In the genomic region with DNA sequence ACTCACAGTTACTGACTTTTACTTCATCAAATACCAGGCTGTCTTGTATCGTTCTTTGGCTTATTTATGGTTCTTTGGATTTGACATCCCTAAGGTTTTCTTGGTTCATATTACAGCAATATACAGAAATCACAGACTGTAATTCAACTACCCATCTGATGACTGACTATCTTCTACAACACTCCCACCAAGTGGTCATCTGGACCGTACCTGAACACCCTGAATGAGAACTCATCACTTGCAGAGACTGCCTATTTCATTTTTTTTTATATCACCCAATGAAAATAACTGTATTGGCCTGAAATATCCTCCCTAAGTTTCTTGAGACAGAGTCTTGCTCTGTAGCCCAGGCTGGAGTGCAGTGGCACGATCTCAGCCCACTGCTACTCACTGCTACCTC, we compare ENCODE assay signal across 12 cellular contexts. TPM values are rescaled to one million over a fixed set of nuclear protein-coding genes. Genes with fewer than 3 reads are reported as not detected.
DNase-seq lines count a peak whose midpoint lies in the region; ATAC-seq and TF ChIP-seq lines count a peak whose summit lies in the region.
"Had no signal": no experiment of that assay in that cellular context is flagged by ENCODE, and none has a peak within 500 bp of the region (broad histone marks: within the 10 kb centered on the region; RNA-seq: fewer than 3 reads in every experiment).

No MANE protein-coding gene starts in this region.

- ATAC-seq in HCT116 (peak; percentile 64), left lobe of liver (peak; percentile 26)
- no peak for ATAC-seq in activated CD8-positive, alpha-beta T cell treated with anti-CD3 and anti-CD28 coated beads, Interleukin-2, amount 10 ng/mL, durations not matched to agents 7 days and 5 days

- no peaks in the 10 kb centered on the region for H3K9me2 ChIP-seq in HCT116 (ENCODE audit: insufficient read depth)

- H3K79me2 ChIP-seq in HCT116 (ENCODE audit: insufficient read depth, low read length), result no peaks in the 10 kb centered on the region

- H4K20me1 ChIP-seq in HCT116 (ENCODE audit: insufficient read depth), result no peaks in the 10 kb centered on the region

- H3K36me3 ChIP-seq in BE2C (no peaks in the 10 kb centered on the region), HCT116 (ENCODE audit: control insufficient read depth in 1 of 2, insufficient read depth in 2 of 2, low read length in 2 of 2) (no peaks in the 10 kb centered on the region)
- H3K36me3 ChIP-seq: colonic mucosa had no signal

- no peak overlapping the region for H2AFZ ChIP-seq in HCT116 (ENCODE audit: low read depth, low read length, poor library complexity, severe bottlenecking)

- peaks cover 9% of the 10 kb centered on the region for H3K27me3 Mint-ChIP-seq in activated CD8-positive, alpha-beta T cell treated with anti-CD3 and anti-CD28 coated beads, Interleukin-2, amount 10 ng/mL, durations not matched to agents 7 days and 5 days (ENCODE audit: low read depth)

- no peak for TF ChIP-seq POLR2A in HCT116 (IDR thresholded peaks at IDR 0.05; ENCODE audit: borderline replicate concordance, extremely low read depth, insufficient read depth, insufficient read length)

- DNase-seq in BE2C, result peak; percentile 29
- no peak for DNase-seq in HCT116 (ENCODE audit: low read depth, low spot score)
- DNase-seq in activated CD8-positive, alpha-beta T cell treated with anti-CD3 and anti-CD28 coated beads, Interleukin-2, amount 10 ng/mL, durations not matched to agents 7 days and 5 days, result peak; percentile 36
- no peak for DNase-seq in left lobe of liver (ENCODE audit: low spot score)
- DNase-seq in HUDEP-2 (lab: John Stamatoyannopoulos, UW; ENCODE audit: unreplicated experiment in 76 of 76), result no peak
- no peak for DNase-seq in NCI-H2029 treated with DMSO at 0.1 percent for 48 hours (lab: John Stamatoyannopoulos, UW)
- DNase-seq in DMS53 (lab: John Stamatoyannopoulos, UW), result no peak
- no peak for DNase-seq in globus pallidus (ENCODE audit: low spot score)
- DNase-seq: colonic mucosa, head of caudate nucleus, NCI-H1694 treated with DMSO at 0.1 percent for 48 hours had no signal

- peaks cover 5% of the 10 kb centered on the region for H3K4me1 ChIP-seq in BE2C
- peaks cover 12 to 15% of the 10 kb centered on the region in 2 experiments; a peak in 2 of 4 replicates for H3K4me1 ChIP-seq in HCT116 (ENCODE audit: control insufficient read depth in 1 of 2, insufficient read depth in 2 of 2, low read length in 2 of 2)
- H3K4me1 ChIP-seq: colonic mucosa had no signal

- intact Hi-C loops in HCT116 (cut with micrococcal nuclease), result no loop called here

- BruUV-seq in HCT116 (replicated peaks; lab: Mats Ljungman, UMichigan), result no TSS peak

- RAD21 ChIA-PET in HCT116 (lab: Charles Lee; ENCODE audit: low non-redundant PET in 1 of 2, low total read pairs in 2 of 2, uncharacterized antibody in 2 of 2, unreplicated experiment in 2 of 2), result no interaction called here

- peaks cover 9% of the 10 kb centered on the region for H3K4me1 Mint-ChIP-seq in activated CD8-positive, alpha-beta T cell treated with anti-CD3 and anti-CD28 coated beads, Interleukin-2, amount 10 ng/mL, durations not matched to agents 7 days and 5 days (ENCODE audit: low read depth)

- no peak overlapping the region for H3K27ac ChIP-seq in HCT116 (ENCODE audit: low read depth, low read length)
- H3K27ac ChIP-seq: colonic mucosa had no signal

- POLR2A ChIA-PET in HCT116 (lab: Charles Lee), result no interaction called here
- POLR2A ChIA-PET in activated CD8-positive, alpha-beta T cell treated with anti-CD3 and anti-CD28 coated beads, Interleukin-2, amount 10 ng/mL, durations not matched to agents 7 days and 5 days (lab: Charles Lee), result interaction anchor here (1.0 to 1.5 kb wide), 2 partner anchors 12 to 59 kb away, joined by 3 to 4 read pairs; no protein-coding TSS in a partner anchor

- H3K4me3 ChIP-seq in BE2C (ENCODE audit: low read depth, low read length) (no peak overlapping the region), HCT116 (replicated peaks in 1 of 2; ENCODE audit: low read depth in 1 of 2, low read length in 2 of 2) (no peak overlapping the region)
- H3K4me3 ChIP-seq: colonic mucosa had no signal

- CTCF ChIA-PET in HCT116 (lab: Charles Lee), result no interaction called here
- CTCF ChIA-PET in activated CD8-positive, alpha-beta T cell treated with anti-CD3 and anti-CD28 coated beads, Interleukin-2, amount 10 ng/mL, durations not matched to agents 7 days and 5 days (lab: Charles Lee), result interaction anchor here (0.7 to 2.9 kb wide), 7 partner anchors 17 to 64 kb away, joined by 3 to 11 read pairs (median 4); no protein-coding TSS in a partner anchor

- H3K27me3 ChIP-seq in BE2C (no peaks in the 10 kb centered on the region), HCT116 (ENCODE audit: insufficient read depth, low read length) (no peaks in the 10 kb centered on the region)
- H3K27me3 ChIP-seq: colonic mucosa had no signal

- peak; percentile 53; the same call in 1 of the 2 replicates for TF ChIP-seq RAD21 in HCT116 (IDR thresholded peaks at IDR 0.05; ENCODE audit: low read depth)

- no peak overlapping the region for H3K4me3 Mint-ChIP-seq in activated CD8-positive, alpha-beta T cell treated with anti-CD3 and anti-CD28 coated beads, Interleukin-2, amount 10 ng/mL, durations not matched to agents 7 days and 5 days
- H3K4me3 Mint-ChIP-seq: activated T-helper 1 cell treated with anti-CD3 and anti-CD28 coated beads, Interleukin-12 subunit alpha, Interleukin-12 subunit beta, Interleukin-2, Interleukin-4 antibody, amounts not matched to agents 30 ng/mL and 10 ng/mL and 1 ng/mL, durations not matched to agents 14 hours and 24 hours and 36 hours had no signal

- H3K27ac Mint-ChIP-seq in activated CD8-positive, alpha-beta T cell treated with anti-CD3 and anti-CD28 coated beads, Interleukin-2, amount 10 ng/mL, durations not matched to agents 7 days and 5 days, result no peak overlapping the region

- H3K9me3 ChIP-seq in BE2C, result no peaks in the 10 kb centered on the region
- no peaks in the 10 kb centered on the region for H3K9me3 ChIP-seq in HCT116 (ENCODE audit: control insufficient read depth in 1 of 2, insufficient read depth in 1 of 2, low read depth in 1 of 2, low read length in 2 of 2)
- H3K9me3 ChIP-seq: colonic mucosa had no signal

- H3K9me3 Mint-ChIP-seq in activated CD8-positive, alpha-beta T cell treated with anti-CD3 and anti-CD28 coated beads, Interleukin-2, amount 10 ng/mL, durations not matched to agents 7 days and 5 days (ENCODE audit: insufficient read depth), result no peaks in the 10 kb centered on the region
- H3K9me3 Mint-ChIP-seq: activated T-helper 1 cell treated with anti-CD3 and anti-CD28 coated beads, Interleukin-12 subunit alpha, Interleukin-12 subunit beta, Interleukin-2, Interleukin-4 antibody, amounts not matched to agents 30 ng/mL and 10 ng/mL and 1 ng/mL, durations not matched to agents 14 hours and 24 hours and 36 hours had no signal

- no peaks in the 10 kb centered on the region for H3K36me3 Mint-ChIP-seq in activated CD8-positive, alpha-beta T cell treated with anti-CD3 and anti-CD28 coated beads, Interleukin-2, amount 10 ng/mL, durations not matched to agents 7 days and 5 days (ENCODE audit: low read depth)

- TF ChIP-seq CTCF in BE2C (IDR thresholded peaks at IDR 0.05; ENCODE audit: low read depth, low read length) (peak; percentile 69), HCT116 (IDR thresholded peaks at IDR 0.05 in 2 of 3, conservative IDR thresholded peaks at IDR 0.05 in 1 of 3; ENCODE audit: borderline replicate concordance in 1 of 3, insufficient read depth in 1 of 3, low read depth in 2 of 3, low read length in 2 of 3) (peak in 2 of 3 experiments; percentile 29 to 42; a peak in 2 of 6 replicates)

- H3K4me2 ChIP-seq in HCT116 (ENCODE audit: low read length), result no peak overlapping the region

- no peak overlapping the region for H3K9ac ChIP-seq in HCT116 (ENCODE audit: low read length)

TF ChIP-seq in HCT116, 20 proteins besides CTCF, POLR2A, EP300 and RAD21:
- TF ChIP-seq ZBTB33 (IDR thresholded peaks at IDR 0.05; ENCODE audit: extremely low read depth, insufficient replicate concordance, low read length) (no peak), ZNF274 (IDR thresholded peaks at IDR 0.05; ENCODE audit: low read depth, low read length) (no peak), POLR2AphosphoS5 (IDR thresholded peaks at IDR 0.05; ENCODE audit: low read depth, low read length) (no peak)

RNA-seq across cellular contexts. Expression of gene UPB1, which starts 9.5 kb away (rescaled TPM):
- polyA plus RNA-seq in BE2C (2012; ENCODE audit: insufficient read depth, insufficient read length, low read depth), result 15.2 TPM
- total RNA-seq in HCT116 (2021; ENCODE audit: unreplicated experiment), result 0.27 TPM
- 0.06 and 0.14 TPM in 2 replicates for polyA plus RNA-seq in HCT116 (2012)
- total RNA-seq in activated CD8-positive, alpha-beta T cell treated with anti-CD3 and anti-CD28 coated beads, Interleukin-2, amount 10 ng/mL, durations not matched to agents 7 days and 5 days, result under 1 TPM; 0.24 to 0.31 TPM
- total RNA-seq in left lobe of liver, result 184 TPM

RNA-seq across cellular contexts. Expression of gene ADORA2A, which starts 58.2 kb away (rescaled TPM):
- polyA plus RNA-seq in BE2C (2012; ENCODE audit: insufficient read depth, insufficient read length, low read depth), result 5.2 TPM
- total RNA-seq in HCT116 (2021; ENCODE audit: unreplicated experiment), result 3.6 TPM
- polyA plus RNA-seq in HCT116 (2012), result 3.1 and 3.3 TPM in 2 replicates
- 10 to 100 TPM; 20.3 to 20.4 TPM for total RNA-seq in activated CD8-positive, alpha-beta T cell treated with anti-CD3 and anti-CD28 coated beads, Interleukin-2, amount 10 ng/mL, durations not matched to agents 7 days and 5 days
- total RNA-seq in left lobe of liver, result 4.1 TPM

Comparison
In these comparisons a context has a peak if more than half of its experiments do, and no peak if none do; other contexts are left out.
1. DNase-seq: peak in BE2C (single experiment) and activated CD8-positive, alpha-beta T cell treated with anti-CD3 and anti-CD28 coated beads, Interleukin-2, amount 10 ng/mL, durations not matched to agents 7 days and 5 days (single experiment); none in HCT116 (single experiment), left lobe of liver (single experiment), HUDEP-2 (0 of 76), NCI-H2029 treated with DMSO at 0.1 percent for 48 hours (single experiment), DMS53 (single experiment) and globus pallidus (single experiment).
2. RNA of gene UPB1, which starts 9.5 kb away (total RNA-seq): 184 TPM in left lobe of liver (single experiment); 0.24 to 0.31 TPM in activated CD8-positive, alpha-beta T cell treated with anti-CD3 and anti-CD28 coated beads, Interleukin-2, amount 10 ng/mL, durations not matched to agents 7 days and 5 days and 0.27 TPM in HCT116 (single experiment); every median in the first group is over 100 times any median in the second.